Comparison of ENCODE assay signal across 8 cellular contexts in the genomic region with DNA sequence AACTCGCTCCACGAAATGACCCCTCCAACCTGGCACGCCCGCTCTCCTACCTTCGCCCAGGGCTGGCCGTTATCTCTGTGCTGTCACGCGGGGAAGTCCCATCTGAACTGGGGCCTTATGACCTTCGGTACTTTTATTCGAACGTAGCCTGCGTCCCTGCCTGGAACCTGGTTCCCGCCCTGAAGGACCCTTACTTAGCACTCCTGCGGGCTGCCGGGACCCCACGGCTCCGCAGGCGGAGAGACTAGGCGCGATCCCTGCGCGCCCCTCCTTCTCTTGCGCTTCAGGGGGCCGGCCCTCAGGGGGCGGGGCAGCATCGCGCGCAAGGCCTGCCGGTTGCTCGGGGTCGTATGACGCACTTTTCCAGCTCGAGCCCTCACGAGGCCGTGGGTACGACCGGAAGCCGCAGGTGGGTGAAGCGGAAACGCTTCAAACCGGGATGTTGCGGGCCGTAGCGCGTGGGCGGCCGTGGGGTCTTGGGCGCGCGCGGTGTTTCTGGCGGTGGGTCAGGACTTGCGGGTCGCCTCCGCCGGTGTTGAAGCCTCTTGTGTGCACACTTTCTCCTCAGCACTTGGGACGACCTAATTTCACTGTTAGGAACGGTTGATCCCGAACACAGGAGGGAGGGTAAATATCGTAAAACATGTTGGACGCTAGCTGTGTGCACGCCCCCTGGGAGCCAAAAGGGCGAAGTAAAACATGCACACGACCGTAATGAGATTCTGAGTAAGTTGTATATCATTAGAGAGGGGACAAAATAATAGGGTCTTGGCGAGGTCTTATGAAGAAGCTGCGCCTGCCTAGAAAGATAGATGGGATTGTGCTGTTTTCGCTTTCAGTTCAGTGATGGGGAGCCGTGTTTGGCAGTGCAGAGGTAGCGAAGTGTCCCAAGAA. TPM values are rescaled to one million over a fixed set of nuclear protein-coding genes. Genes with fewer than 3 reads are reported as not detected.
DNase-seq lines count a peak whose midpoint lies in the region; ATAC-seq and TF ChIP-seq lines count a peak whose summit lies in the region.

TSS of gene LIPT1 (plus strand) at position 325 of the 894 bp plus-strand sequence. CDS start 6,991 bp downstream, outside the sequence.
A gene with protein sequence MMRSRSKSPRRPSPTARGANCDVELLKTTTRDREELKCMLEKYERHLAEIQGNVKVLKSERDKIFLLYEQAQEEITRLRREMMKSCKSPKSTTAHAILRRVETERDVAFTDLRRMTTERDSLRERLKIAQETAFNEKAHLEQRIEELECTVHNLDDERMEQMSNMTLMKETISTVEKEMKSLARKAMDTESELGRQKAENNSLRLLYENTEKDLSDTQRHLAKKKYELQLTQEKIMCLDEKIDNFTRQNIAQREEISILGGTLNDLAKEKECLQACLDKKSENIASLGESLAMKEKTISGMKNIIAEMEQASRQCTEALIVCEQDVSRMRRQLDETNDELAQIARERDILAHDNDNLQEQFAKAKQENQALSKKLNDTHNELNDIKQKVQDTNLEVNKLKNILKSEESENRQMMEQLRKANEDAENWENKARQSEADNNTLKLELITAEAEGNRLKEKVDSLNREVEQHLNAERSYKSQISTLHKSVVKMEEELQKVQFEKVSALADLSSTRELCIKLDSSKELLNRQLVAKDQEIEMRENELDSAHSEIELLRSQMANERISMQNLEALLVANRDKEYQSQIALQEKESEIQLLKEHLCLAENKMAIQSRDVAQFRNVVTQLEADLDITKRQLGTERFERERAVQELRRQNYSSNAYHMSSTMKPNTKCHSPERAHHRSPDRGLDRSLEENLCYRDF (minus strand): TSS at position 300 of the 894 bp plus-strand sequence. CDS start 45,503 bp downstream, outside the sequence.

- intact Hi-C loops in right lobe of liver (cut with DNase I) = no loop called here

- peak; percentile 97 for ATAC-seq in CD4-positive, CD25-positive, alpha-beta regulatory T cell (ENCODE audit: low read depth in 2 of 2)
- ATAC-seq in GM19395 (IDR thresholded peaks at IDR 0.05; ENCODE audit: unreplicated experiment) (peak; percentile 96), HG03558 (IDR thresholded peaks at IDR 0.05; ENCODE audit: extremely low read depth, unreplicated experiment) (peak; percentile 79), right lobe of liver (peak; percentile 97 to 99 (median 98))

- peak within 1 kb of the TSS; percentile 96 for H3K27ac ChIP-seq in CD4-positive, CD25-positive, alpha-beta regulatory T cell (ENCODE audit: insufficient read depth, low read length, poor library complexity, severe bottlenecking)
- H3K27ac ChIP-seq in right lobe of liver = peak within 1 kb of the TSS; percentile 86 to 94 (median 87)

- no peaks in the 10 kb centered on the region for H3K27me3 ChIP-seq in CD4-positive, CD25-positive, alpha-beta regulatory T cell (ENCODE audit: control insufficient read depth, insufficient read depth, low read length)
- H3K27me3 ChIP-seq in right lobe of liver = no peaks in the 10 kb centered on the region

- peak within 1 kb of the TSS in 1 of 3 donors; percentile 100 for H3K27ac Mint-ChIP-seq in CD4-positive, CD25-positive, alpha-beta regulatory T cell

- H3K9me3 ChIP-seq in CD4-positive, CD25-positive, alpha-beta regulatory T cell (ENCODE audit: control insufficient read depth in 2 of 2, low read length in 2 of 2) = no peaks in the 10 kb centered on the region
- H3K9me3 ChIP-seq in right lobe of liver = no peaks in the 10 kb centered on the region

- peak; percentile 80 for TF ChIP-seq POLR2A in right lobe of liver (IDR thresholded peaks at IDR 0.05)

- H3K27me3 Mint-ChIP-seq in CD4-positive, CD25-positive, alpha-beta regulatory T cell = no peaks in the 10 kb centered on the region

- WGBS in right lobe of liver (ENCODE audit: insufficient coverage, low coverage, low lambda C conversion rate, missing lambda C conversion rate) = 0% methylated on average over 31 of the region's 70 CpGs

- H3K9me3 Mint-ChIP-seq in CD4-positive, CD25-positive, alpha-beta regulatory T cell = peaks cover 0 to 2% (median 0%) of the 10 kb centered on the region in 7 donors

- peaks cover 32% of the 10 kb centered on the region for H3K36me3 Mint-ChIP-seq in CD4-positive, CD25-positive, alpha-beta regulatory T cell

- H3K4me1 Mint-ChIP-seq in CD4-positive, CD25-positive, alpha-beta regulatory T cell = peaks cover 12 to 41% (median 25%) of the 10 kb centered on the region in 4 donors

- peak within 1 kb of the TSS in 1 of 4 donors; percentile 90 for H3K4me3 Mint-ChIP-seq in CD4-positive, CD25-positive, alpha-beta regulatory T cell

- no peak for TF ChIP-seq CTCF in right lobe of liver (IDR thresholded peaks at IDR 0.05)

- H3K4me3 ChIP-seq in CD4-positive, CD25-positive, alpha-beta regulatory T cell (ENCODE audit: low read depth, low read length) = peak within 1 kb of the TSS; percentile 96
- H3K4me3 ChIP-seq in right lobe of liver = peak within 1 kb of the TSS; percentile 74 to 93 (median 84)

- peaks cover 19% of the 10 kb centered on the region for H3K4me1 ChIP-seq in CD4-positive, CD25-positive, alpha-beta regulatory T cell (ENCODE audit: control insufficient read depth, insufficient read depth, low read length, poor library complexity, severe bottlenecking)
- peaks cover 0 to 16% (median 0%) of the 10 kb centered on the region in 4 donors for H3K4me1 ChIP-seq in right lobe of liver

- peaks cover 7% of the 10 kb centered on the region for H3K36me3 ChIP-seq in CD4-positive, CD25-positive, alpha-beta regulatory T cell (ENCODE audit: control insufficient read depth, insufficient read depth, low read length)
- peaks cover 0 to 12% (median 0%) of the 10 kb centered on the region in 4 donors for H3K36me3 ChIP-seq in right lobe of liver

- peak; percentile 90 to 97 (median 91) for DNase-seq in CD4-positive, CD25-positive, alpha-beta regulatory T cell
- peak; percentile 93 for DNase-seq in NCI-H748 (lab: John Stamatoyannopoulos, UW; ENCODE audit: unreplicated experiment)
- DNase-seq in activated CD4-positive, alpha-beta T cell treated with anti-CD3 and anti-CD28 coated beads, Interleukin-2, amount 50 U/mL, for 48 hours = peak; percentile 92 to 94
- DNase-seq in dermis microvascular lymphatic vessel endothelial cell (ENCODE audit: low read depth in 2 of 2) = peak; percentile 88 to 90
- peak; percentile 94 to 95 (median 94) for DNase-seq in right lobe of liver
- peak; percentile 88 to 93 for DNase-seq in stimulated activated CD4-positive, alpha-beta T cell treated with anti-CD3 and anti-CD28 coated beads, Interleukin-4, amount 100 ng/mL, for 4 hours

RNA-seq across cellular contexts. Expression of gene LIPT1, which starts in this region (rescaled TPM):
- 11.5 TPM for total RNA-seq in CD4-positive, CD25-positive, alpha-beta regulatory T cell
- polyA plus RNA-seq in CD4-positive, CD25-positive, alpha-beta regulatory T cell = 10 to 100 TPM; 17.2 to 27.4 (median 25.6) TPM
- total RNA-seq in dermis microvascular lymphatic vessel endothelial cell (3.1 and 5.3 TPM in 2 replicates), right lobe of liver (1 to 10 TPM; 1.9 to 5.0 (median 3.6) TPM)

RNA-seq across cellular contexts. Expression of the second gene that starts in this region (rescaled TPM):
- 7.7 TPM for total RNA-seq in CD4-positive, CD25-positive, alpha-beta regulatory T cell
- polyA plus RNA-seq in CD4-positive, CD25-positive, alpha-beta regulatory T cell = 10 to 100 TPM in 3 of 4 donors, 1 to 10 TPM in 1; 9.1 to 17.2 (median 14.6) TPM
- 1.3 and 1.7 TPM in 2 replicates for total RNA-seq in dermis microvascular lymphatic vessel endothelial cell
- total RNA-seq in right lobe of liver = 1 to 10 TPM; 1.6 to 5.6 (median 2.7) TPM

Comparison
In these comparisons a context has a peak if more than half of its experiments do, and no peak if none do; other contexts are left out.
1. Peak in every context shown above with its lines: DNase-seq, ATAC-seq, H3K4me3 ChIP-seq and H3K27ac ChIP-seq.